12 cellular contexts compared by ENCODE assay signal in genomic region chr7:27107391-27107900, GRCh38. TPM values are rescaled to one million over a fixed set of nuclear protein-coding genes. Genes with fewer than 3 reads are reported as not detected.
DNase-seq lines count a peak whose midpoint lies in the region; ATAC-seq, FAIRE-seq and TF ChIP-seq lines count a peak whose summit lies in the region.
"Had no signal": no experiment of that assay in that cellular context is flagged by ENCODE, and none has a peak within 500 bp of the region (broad histone marks: within the 10 kb centered on the region; RNA-seq: fewer than 3 reads in every experiment).

No MANE protein-coding gene starts in this region.

- no peak for FAIRE-seq in HepG2 (lab: Jason Lieb, UNC)
- FAIRE-seq: H54, pancreas had no signal

- no peaks in the 10 kb centered on the region for H3K9me3 Mint-ChIP-seq in progenitor cell of endocrine pancreas (ENCODE audit: low read depth)

- H3K27me3 Mint-ChIP-seq in progenitor cell of endocrine pancreas: no peaks in the 10 kb centered on the region

- no peak overlapping the region for H2AFZ ChIP-seq in HepG2 (ENCODE audit: low read length)

- ATAC-seq in right lobe of liver (no peak), HepG2 (no peak), HG03439 (IDR thresholded peaks at IDR 0.05; ENCODE audit: unreplicated experiment) (no peak), GM19467 (IDR thresholded peaks at IDR 0.05; ENCODE audit: unreplicated experiment) (no peak)

- H3K9ac ChIP-seq in HepG2 (ENCODE audit: insufficient read depth, low read depth, low read length): no peak overlapping the region
- H3K9ac ChIP-seq in iPS-15b (ENCODE audit: low read depth, low read length): no peak overlapping the region

- peaks cover 78% of the 10 kb centered on the region for H3K4me1 Mint-ChIP-seq in progenitor cell of endocrine pancreas (ENCODE audit: low read depth)

- peaks cover 0 to 14% of the 10 kb centered on the region in 2 donors for H3K27me3 ChIP-seq in right lobe of liver
- no peaks in the 10 kb centered on the region for H3K27me3 ChIP-seq in HepG2 (ENCODE audit: control insufficient read depth in 1 of 2, insufficient read depth in 2 of 2, low read length in 2 of 2)
- peaks cover 99% of the 10 kb centered on the region for H3K27me3 ChIP-seq in iPS-15b (ENCODE audit: control insufficient read depth, insufficient read depth, low read length)

- TF ChIP-seq CTCF in right lobe of liver (IDR thresholded peaks at IDR 0.05): no peak
- no peak for TF ChIP-seq CTCF in HepG2 (CRISPR knock-in tag; IDR thresholded peaks at IDR 0.05)
- TF ChIP-seq CTCF in progenitor cell of endocrine pancreas (IDR thresholded peaks at IDR 0.05; ENCODE audit: unreplicated experiment): no peak

- peaks cover 5% of the 10 kb centered on the region for H3K79me2 ChIP-seq in HepG2 (ENCODE audit: insufficient read depth, low read length)

- in situ Hi-C loops in HepG2 (cut with HindIII; ENCODE audit: extremely low pct_ligation_motif_present, low pct_unique_long_range_greater_than_20kb): no loop called here

- intact Hi-C loops in right lobe of liver (cut with DNase I) (no loop called here), HepG2 (cut with micrococcal nuclease; ENCODE audit: unreplicated experiment) (no loop called here)

- no TSS peak for BruUV-seq in HepG2 (replicated peaks; lab: Mats Ljungman, UMichigan)

- DNase-seq in right lobe of liver (no peak), HepG2 (ENCODE audit: low spot score) (no peak), progenitor cell of endocrine pancreas (ENCODE audit: low spot score, unreplicated experiment) (no peak), NCI-H128 (lab: John Stamatoyannopoulos, UW; ENCODE audit: unreplicated experiment) (no peak), RPMI8226 (no peak)
- DNase-seq: NCI-H1105 treated with DMSO at 0.1 percent for 48 hours had no signal

- POLR2A ChIA-PET in HepG2 (lab: Yijun Ruan, JAX): interaction anchor here (1.6 kb wide), 1 partner anchor 11 kb away, joined by 4 read pairs; no protein-coding TSS in a partner anchor

- CTCF ChIA-PET in HepG2 (lab: Yijun Ruan, JAX; ENCODE audit: low intra/inter-chr PET ratio, low total read pairs): no interaction called here

- peak overlapping the region; percentile 97 for H3K27ac Mint-ChIP-seq in progenitor cell of endocrine pancreas

- no peak overlapping the region for H3K4me3 ChIP-seq in right lobe of liver
- no peak overlapping the region for H3K4me3 ChIP-seq in HepG2 (replicated peaks in 1 of 3; ENCODE audit: insufficient read depth in 1 of 3, low read depth in 2 of 3, low read length in 3 of 3)
- peak overlapping the region; percentile 26 for H3K4me3 ChIP-seq in iPS-15b (ENCODE audit: low read depth, low read length)

- H3K27ac ChIP-seq in right lobe of liver (peak overlapping the region; percentile 5 to 74 (median 65)), HepG2 (ENCODE audit: extremely low read length, insufficient read depth, low read length) (no peak overlapping the region)

- H4K20me1 ChIP-seq in HepG2 (ENCODE audit: insufficient read depth, low read length): no peaks in the 10 kb centered on the region

- no peak for TF ChIP-seq RAD21 in HepG2 (CRISPR knock-in tag; IDR thresholded peaks at IDR 0.05)

- no peak for TF ChIP-seq POLR2A in right lobe of liver (IDR thresholded peaks at IDR 0.05)
- TF ChIP-seq POLR2A in HepG2 (IDR thresholded peaks at IDR 0.05; ENCODE audit: insufficient read depth in 1 of 2, low read depth in 2 of 2, low read length in 2 of 2): no peak

- no peaks in the 10 kb centered on the region for H3K9me3 ChIP-seq in right lobe of liver
- no peaks in the 10 kb centered on the region for H3K9me3 ChIP-seq in HepG2 (ENCODE audit: low read length)
- no peaks in the 10 kb centered on the region for H3K9me3 ChIP-seq in iPS-15b (ENCODE audit: control insufficient read depth, insufficient read depth, low read length)
- H3K9me3 ChIP-seq: pancreas had no signal

- TF ChIP-seq EP300 in HepG2 (IDR thresholded peaks at IDR 0.05; ENCODE audit: low read depth in 2 of 2, low read length in 2 of 2) (no peak), HepG2 (CRISPR knock-in tag; IDR thresholded peaks at IDR 0.05; ENCODE audit: borderline replicate concordance) (no peak)

- 22% methylated on average over 17 of the region's 17 CpGs for WGBS in right lobe of liver (ENCODE audit: insufficient coverage, low coverage, low lambda C conversion rate, missing lambda C conversion rate)
- 96% methylated on average over 17 of the region's 17 CpGs for WGBS in HepG2 (ENCODE audit: low lambda C conversion rate)

- H3K36me3 Mint-ChIP-seq in progenitor cell of endocrine pancreas (ENCODE audit: insufficient read depth): peaks cover 18% of the 10 kb centered on the region

- H3K36me3 ChIP-seq in right lobe of liver: no peaks in the 10 kb centered on the region
- H3K36me3 ChIP-seq in HepG2 (replicated peaks in 1 of 2; ENCODE audit: control insufficient read depth in 1 of 2, insufficient read depth in 2 of 2, low read length in 2 of 2): peaks cover 2 to 7% of the 10 kb centered on the region in 2 experiments; a peak in 2 of 5 replicates
- no peaks in the 10 kb centered on the region for H3K36me3 ChIP-seq in iPS-15b (ENCODE audit: control insufficient read depth, insufficient read depth, low read length)
- H3K36me3 ChIP-seq: pancreas had no signal

- H3K4me1 ChIP-seq in right lobe of liver (peaks cover 0 to 4% (median 2%) of the 10 kb centered on the region in 4 donors), HepG2 (ENCODE audit: insufficient read depth, low read length) (peaks cover 12% of the 10 kb centered on the region; the same call in 1 of the 2 replicates), iPS-15b (ENCODE audit: control insufficient read depth, insufficient read depth, low read length) (no peaks in the 10 kb centered on the region)
- H3K4me1 ChIP-seq: pancreas had no signal

- H3K4me3 Mint-ChIP-seq in progenitor cell of endocrine pancreas (ENCODE audit: low read depth): peak overlapping the region; percentile 71

- H3K4me2 ChIP-seq in HepG2 (ENCODE audit: low read depth, low read length): no peak overlapping the region

RNA-seq across cellular contexts. Expression of gene HOXA2, which starts 5.0 kb away (rescaled TPM):
- total RNA-seq in right lobe of liver: under 1 TPM in 3 of 6 experiments, not detected in 3; 0.16 to 0.19 (median 0.17) TPM
- total RNA-seq in HepG2 (2016; rRNA removed; fragmentation: Illumina TruSeq; extraction: Trizol): 0.22 TPM in 1 of 2 replicates, not detected in the other
- 0.10 and 0.35 TPM in 2 replicates for total RNA-seq in HepG2 (2016; cell fraction: cytosol; rRNA removed; fragmentation: Illumina TruSeq; extraction: Trizol; ENCODE audit: low read depth)
- 0.15 TPM in 1 of 2 replicates, not detected in the other for total RNA-seq in HepG2 (2016; cell fraction: insoluble cytoplasmic fraction; rRNA removed; fragmentation: Illumina TruSeq; extraction: Trizol)
- total RNA-seq in HepG2 (2016; cell fraction: membrane; rRNA removed; fragmentation: Illumina TruSeq; extraction: Trizol): 0.09 and 0.17 TPM in 2 replicates
- total RNA-seq in HepG2 (2016; cell fraction: nucleus; rRNA removed; fragmentation: Illumina TruSeq; extraction: Trizol): 0.63 and 1.3 TPM in 2 replicates
- polyA plus RNA-seq in HepG2 (2011; rRNA removed): 0.20 and 0.29 TPM in 2 replicates
- 0.03 and 0.08 TPM in 2 replicates for polyA plus RNA-seq in HepG2 (2011; cell fraction: cytosol; rRNA removed)
- polyA plus RNA-seq in HepG2 (2011; cell fraction: nucleus; rRNA removed): 1.1 and 1.3 TPM in 2 replicates
- 0.21 and 0.27 TPM in 2 replicates for polyA plus RNA-seq in HepG2 (2012)
- polyA plus RNA-seq in HepG2 (2016; cell fraction: cytosol; fragmentation: Illumina TruSeq; extraction: Trizol; ENCODE audit: low read depth): 0.12 and 0.16 TPM in 2 replicates
- 0.15 and 0.48 TPM in 2 replicates for polyA plus RNA-seq in HepG2 (2016; cell fraction: insoluble cytoplasmic fraction; fragmentation: Illumina TruSeq; extraction: Trizol; ENCODE audit: low read depth)
- polyA plus RNA-seq in HepG2 (2016; cell fraction: membrane; fragmentation: Illumina TruSeq; extraction: Trizol; ENCODE audit: low read depth): 0.23 and 0.26 TPM in 2 replicates
- 2.9 and 3.3 TPM in 2 replicates for polyA plus RNA-seq in HepG2 (2016; cell fraction: nucleus; fragmentation: Illumina TruSeq; extraction: Trizol; ENCODE audit: insufficient read depth, low read depth)
- polyA minus RNA-seq in HepG2 (2011; rRNA and poly(A)+ RNA removed; ENCODE audit: low replicate concordance): 0.24 TPM in 1 of 2 replicates, not detected in the other
- polyA minus RNA-seq in HepG2 (2011; cell fraction: cytosol; rRNA and poly(A)+ RNA removed): not detected in 2 replicates
- 1.5 and 1.9 TPM in 2 replicates for polyA minus RNA-seq in HepG2 (2011; cell fraction: nucleus; rRNA and poly(A)+ RNA removed)
- total RNA-seq in progenitor cell of endocrine pancreas: 17.9 and 18.6 TPM in 2 replicates
- total RNA-seq: A673 had no signal

RNA-seq across cellular contexts. Expression of gene HOXA1, which starts 11.6 kb away (rescaled TPM):
- total RNA-seq in right lobe of liver (under 1 TPM in 5 of 6 experiments, not detected in 1; 0.09 to 0.31 (median 0.17) TPM), HepG2 (2016; rRNA removed; fragmentation: Illumina TruSeq; extraction: Trizol) (0.20 TPM in 1 of 2 replicates, not detected in the other), progenitor cell of endocrine pancreas (27.4 and 31.2 TPM in 2 replicates)
- total RNA-seq in HepG2 (2016; cell fraction: cytosol; rRNA removed; fragmentation: Illumina TruSeq; extraction: Trizol; ENCODE audit: low read depth): not detected in 2 replicates
- total RNA-seq in HepG2 (2016; cell fraction: insoluble cytoplasmic fraction; rRNA removed; fragmentation: Illumina TruSeq; extraction: Trizol): 0.11 TPM in 1 of 2 replicates, not detected in the other
- total RNA-seq in HepG2 (2016; cell fraction: membrane; rRNA removed; fragmentation: Illumina TruSeq; extraction: Trizol): 0.14 and 0.15 TPM in 2 replicates
- total RNA-seq in HepG2 (2016; cell fraction: nucleus; rRNA removed; fragmentation: Illumina TruSeq; extraction: Trizol): not detected in 2 replicates
- polyA plus RNA-seq in HepG2 (2011; rRNA removed): 0.18 and 0.31 TPM in 2 replicates
- polyA plus RNA-seq in HepG2 (2011; cell fraction: cytosol; rRNA removed): 0.09 and 0.13 TPM in 2 replicates
- 0.71 and 0.92 TPM in 2 replicates for polyA plus RNA-seq in HepG2 (2011; cell fraction: nucleus; rRNA removed)
- polyA plus RNA-seq in HepG2 (2012): 0.11 and 0.30 TPM in 2 replicates
- polyA plus RNA-seq in HepG2 (2016; cell fraction: cytosol; fragmentation: Illumina TruSeq; extraction: Trizol; ENCODE audit: low read depth): 0.11 TPM in 1 of 2 replicates, not detected in the other
- polyA plus RNA-seq in HepG2 (2016; cell fraction: insoluble cytoplasmic fraction; fragmentation: Illumina TruSeq; extraction: Trizol; ENCODE audit: low read depth): 0.42 and 0.43 TPM in 2 replicates
- 0.31 and 0.33 TPM in 2 replicates for polyA plus RNA-seq in HepG2 (2016; cell fraction: membrane; fragmentation: Illumina TruSeq; extraction: Trizol; ENCODE audit: low read depth)
- polyA plus RNA-seq in HepG2 (2016; cell fraction: nucleus; fragmentation: Illumina TruSeq; extraction: Trizol; ENCODE audit: insufficient read depth, low read depth): 1.0 and 1.4 TPM in 2 replicates
- polyA minus RNA-seq in HepG2 (2011; rRNA and poly(A)+ RNA removed; ENCODE audit: low replicate concordance): 0.05 and 0.10 TPM in 2 replicates
- polyA minus RNA-seq in HepG2 (2011; cell fraction: cytosol; rRNA and poly(A)+ RNA removed): not detected in 2 replicates
- polyA minus RNA-seq in HepG2 (2011; cell fraction: nucleus; rRNA and poly(A)+ RNA removed): 0.25 and 0.52 TPM in 2 replicates
- total RNA-seq: A673 had no signal

RNA-seq across cellular contexts. Expression of gene HOXA4, which starts 23.1 kb away (rescaled TPM):
- 1 to 10 TPM in 1 of 6 experiments, under 1 TPM in 4, not detected in 1; 0.55 to 1.6 (median 0.75) TPM for total RNA-seq in right lobe of liver
- total RNA-seq in HepG2 (2016; rRNA removed; fragmentation: Illumina TruSeq; extraction: Trizol): 1.8 and 2.4 TPM in 2 replicates
- total RNA-seq in HepG2 (2016; cell fraction: cytosol; rRNA removed; fragmentation: Illumina TruSeq; extraction: Trizol; ENCODE audit: low read depth): 2.0 and 2.2 TPM in 2 replicates
- 1.0 and 2.0 TPM in 2 replicates for total RNA-seq in HepG2 (2016; cell fraction: insoluble cytoplasmic fraction; rRNA removed; fragmentation: Illumina TruSeq; extraction: Trizol)
- total RNA-seq in HepG2 (2016; cell fraction: membrane; rRNA removed; fragmentation: Illumina TruSeq; extraction: Trizol): 2.9 and 3.2 TPM in 2 replicates
- total RNA-seq in HepG2 (2016; cell fraction: nucleus; rRNA removed; fragmentation: Illumina TruSeq; extraction: Trizol): 0.53 and 1.8 TPM in 2 replicates
- 4.3 and 5.4 TPM in 2 replicates for polyA plus RNA-seq in HepG2 (2011; rRNA removed)
- polyA plus RNA-seq in HepG2 (2011; cell fraction: cytosol; rRNA removed): 4.7 and 6.2 TPM in 2 replicates
- polyA plus RNA-seq in HepG2 (2011; cell fraction: nucleus; rRNA removed): 5.3 and 5.5 TPM in 2 replicates
- polyA plus RNA-seq in HepG2 (2012): 5.2 and 7.3 TPM in 2 replicates
- polyA plus RNA-seq in HepG2 (2016; cell fraction: cytosol; fragmentation: Illumina TruSeq; extraction: Trizol; ENCODE audit: low read depth): 7.9 and 8.8 TPM in 2 replicates
- 7.2 and 9.1 TPM in 2 replicates for polyA plus RNA-seq in HepG2 (2016; cell fraction: insoluble cytoplasmic fraction; fragmentation: Illumina TruSeq; extraction: Trizol; ENCODE audit: low read depth)
- 10.6 and 13.1 TPM in 2 replicates for polyA plus RNA-seq in HepG2 (2016; cell fraction: membrane; fragmentation: Illumina TruSeq; extraction: Trizol; ENCODE audit: low read depth)
- polyA plus RNA-seq in HepG2 (2016; cell fraction: nucleus; fragmentation: Illumina TruSeq; extraction: Trizol; ENCODE audit: insufficient read depth, low read depth): 9.4 and 10.8 TPM in 2 replicates
- 0.56 and 2.4 TPM in 2 replicates for polyA minus RNA-seq in HepG2 (2011; rRNA and poly(A)+ RNA removed; ENCODE audit: low replicate concordance)
- polyA minus RNA-seq in HepG2 (2011; cell fraction: cytosol; rRNA and poly(A)+ RNA removed): 1.7 and 2.3 TPM in 2 replicates
- 1.4 and 2.7 TPM in 2 replicates for polyA minus RNA-seq in HepG2 (2011; cell fraction: nucleus; rRNA and poly(A)+ RNA removed)
- total RNA-seq in progenitor cell of endocrine pancreas: 13.7 TPM in 2 replicates
- total RNA-seq: A673 had no signal

RNA-seq across cellular contexts. Expression of gene HOXA5, which starts 36.0 kb away (rescaled TPM):
- total RNA-seq in right lobe of liver: 1 to 10 TPM in 2 of 6 experiments, under 1 TPM in 4; 0.18 to 1.5 (median 0.65) TPM
- 3.2 and 3.9 TPM in 2 replicates for total RNA-seq in HepG2 (2016; rRNA removed; fragmentation: Illumina TruSeq; extraction: Trizol)
- total RNA-seq in HepG2 (2016; cell fraction: cytosol; rRNA removed; fragmentation: Illumina TruSeq; extraction: Trizol; ENCODE audit: low read depth): 0.71 and 0.97 TPM in 2 replicates
- total RNA-seq in HepG2 (2016; cell fraction: insoluble cytoplasmic fraction; rRNA removed; fragmentation: Illumina TruSeq; extraction: Trizol): 3.0 TPM in 2 replicates
- 2.1 and 3.2 TPM in 2 replicates for total RNA-seq in HepG2 (2016; cell fraction: membrane; rRNA removed; fragmentation: Illumina TruSeq; extraction: Trizol)
- 2.1 and 4.1 TPM in 2 replicates for total RNA-seq in HepG2 (2016; cell fraction: nucleus; rRNA removed; fragmentation: Illumina TruSeq; extraction: Trizol)
- 3.6 and 4.0 TPM in 2 replicates for polyA plus RNA-seq in HepG2 (2011; rRNA removed)
- polyA plus RNA-seq in HepG2 (2011; cell fraction: cytosol; rRNA removed): 2.0 TPM in 2 replicates
- 4.0 and 4.1 TPM in 2 replicates for polyA plus RNA-seq in HepG2 (2011; cell fraction: nucleus; rRNA removed)
- polyA plus RNA-seq in HepG2 (2012): 2.3 TPM in 2 replicates
- 0.70 and 1.1 TPM in 2 replicates for polyA plus RNA-seq in HepG2 (2016; cell fraction: cytosol; fragmentation: Illumina TruSeq; extraction: Trizol; ENCODE audit: low read depth)
- 4.1 and 4.3 TPM in 2 replicates for polyA plus RNA-seq in HepG2 (2016; cell fraction: insoluble cytoplasmic fraction; fragmentation: Illumina TruSeq; extraction: Trizol; ENCODE audit: low read depth)
- polyA plus RNA-seq in HepG2 (2016; cell fraction: membrane; fragmentation: Illumina TruSeq; extraction: Trizol; ENCODE audit: low read depth): 2.2 and 2.8 TPM in 2 replicates
- 6.4 and 8.6 TPM in 2 replicates for polyA plus RNA-seq in HepG2 (2016; cell fraction: nucleus; fragmentation: Illumina TruSeq; extraction: Trizol; ENCODE audit: insufficient read depth, low read depth)
- polyA minus RNA-seq in HepG2 (2011; rRNA and poly(A)+ RNA removed; ENCODE audit: low replicate concordance): 0.98 and 2.8 TPM in 2 replicates
- polyA minus RNA-seq in HepG2 (2011; cell fraction: cytosol; rRNA and poly(A)+ RNA removed): 1.1 and 2.2 TPM in 2 replicates
- polyA minus RNA-seq in HepG2 (2011; cell fraction: nucleus; rRNA and poly(A)+ RNA removed): 2.7 and 3.4 TPM in 2 replicates
- total RNA-seq in progenitor cell of endocrine pancreas: 12.6 and 18.1 TPM in 2 replicates
- total RNA-seq: A673 had no signal

RNA-seq across cellular contexts. Expression of gene HOXA6, which starts 40.1 kb away (rescaled TPM):
- total RNA-seq in right lobe of liver (not detected), HepG2 (2016; rRNA removed; fragmentation: Illumina TruSeq; extraction: Trizol) (0.95 and 1.3 TPM in 2 replicates), progenitor cell of endocrine pancreas (0.38 TPM in 1 of 2 replicates, not detected in the other)
- total RNA-seq in HepG2 (2016; cell fraction: cytosol; rRNA removed; fragmentation: Illumina TruSeq; extraction: Trizol; ENCODE audit: low read depth): 0.71 TPM in 1 of 2 replicates, not detected in the other
- 0.79 and 1.2 TPM in 2 replicates for total RNA-seq in HepG2 (2016; cell fraction: insoluble cytoplasmic fraction; rRNA removed; fragmentation: Illumina TruSeq; extraction: Trizol)
- total RNA-seq in HepG2 (2016; cell fraction: membrane; rRNA removed; fragmentation: Illumina TruSeq; extraction: Trizol): 0.41 and 0.65 TPM in 2 replicates
- total RNA-seq in HepG2 (2016; cell fraction: nucleus; rRNA removed; fragmentation: Illumina TruSeq; extraction: Trizol): 1.1 and 3.7 TPM in 2 replicates
- 0.68 and 1.5 TPM in 2 replicates for polyA plus RNA-seq in HepG2 (2011; rRNA removed)
- polyA plus RNA-seq in HepG2 (2011; cell fraction: cytosol; rRNA removed): 0.38 and 0.74 TPM in 2 replicates
- 4.3 and 4.7 TPM in 2 replicates for polyA plus RNA-seq in HepG2 (2011; cell fraction: nucleus; rRNA removed)
- polyA plus RNA-seq in HepG2 (2012): 0.47 and 0.68 TPM in 2 replicates
- polyA plus RNA-seq in HepG2 (2016; cell fraction: cytosol; fragmentation: Illumina TruSeq; extraction: Trizol; ENCODE audit: low read depth): 0.18 TPM in 1 of 2 replicates, not detected in the other
- polyA plus RNA-seq in HepG2 (2016; cell fraction: insoluble cytoplasmic fraction; fragmentation: Illumina TruSeq; extraction: Trizol; ENCODE audit: low read depth): 0.94 and 0.99 TPM in 2 replicates
- polyA plus RNA-seq in HepG2 (2016; cell fraction: membrane; fragmentation: Illumina TruSeq; extraction: Trizol; ENCODE audit: low read depth): 0.22 TPM in 1 of 2 replicates, not detected in the other
- polyA plus RNA-seq in HepG2 (2016; cell fraction: nucleus; fragmentation: Illumina TruSeq; extraction: Trizol; ENCODE audit: insufficient read depth, low read depth): 3.5 and 4.1 TPM in 2 replicates
- polyA minus RNA-seq in HepG2 (2011; rRNA and poly(A)+ RNA removed; ENCODE audit: low replicate concordance): 1.2 and 2.5 TPM in 2 replicates
- 0.79 TPM in 1 of 2 replicates, not detected in the other for polyA minus RNA-seq in HepG2 (2011; cell fraction: cytosol; rRNA and poly(A)+ RNA removed)
- polyA minus RNA-seq in HepG2 (2011; cell fraction: nucleus; rRNA and poly(A)+ RNA removed): 2.1 and 3.0 TPM in 2 replicates
- total RNA-seq: A673 had no signal

Comparison
In these comparisons a context has a peak if more than half of its experiments do, and no peak if none do; other contexts are left out.
1. RNA of gene HOXA1, which starts 11.6 kb away (total RNA-seq): 27.4 to 31.2 TPM in progenitor cell of endocrine pancreas; 0.11 to 0.20 TPM in HepG2 and 0.09 to 0.31 TPM in right lobe of liver; every median in the first group is over 10 times any median in the second.